ENCODE assay signal across 12 cellular contexts in genomic region chr1:154752273-154753030, GRCh38.
DNase-seq lines count a peak whose midpoint lies in the region; ATAC-seq and TF ChIP-seq lines count a peak whose summit lies in the region.
"Had no signal": no experiment of that assay in that cellular context is flagged by ENCODE, and none has a peak within 500 bp of the region (broad histone marks: within the 10 kb centered on the region; RNA-seq: fewer than 3 reads in every experiment).

No MANE protein-coding gene starts in this region.

- peaks cover 21% of the 10 kb centered on the region for H3K4me1 Mint-ChIP-seq in WTC11

- TF ChIP-seq CTCF in left ventricle myocardium inferior (IDR thresholded peaks at IDR 0.05; ENCODE audit: borderline replicate concordance) (no peak), heart left ventricle (IDR thresholded peaks at IDR 0.05) (peak in 1 of 12 donors; percentile 15), OCI-LY3 (IDR thresholded peaks at IDR 0.05; ENCODE audit: low read depth, low read length) (peak; percentile 55), fibroblast of pulmonary artery (IDR thresholded peaks at IDR 0.05; ENCODE audit: low read length, missing control alignments) (peak; percentile 9), esophagus squamous epithelium (IDR thresholded peaks at IDR 0.05) (no peak), WTC11 (IDR thresholded peaks at IDR 0.05) (no peak)

- no peak overlapping the region for H3K27ac Mint-ChIP-seq in WTC11

- TF ChIP-seq POLR2A in heart left ventricle (IDR thresholded peaks at IDR 0.05) (no peak), esophagus squamous epithelium (IDR thresholded peaks at IDR 0.05) (no peak)

- intact Hi-C loops in left ventricle myocardium inferior (cut with micrococcal nuclease) (loop anchor here (10.0 kb wide), 1 partner anchor 78 kb away; no protein-coding TSS in a partner anchor), heart left ventricle (cut with DNase I) (loop anchor here in 2 of 10 donors (5.0 to 10.0 kb wide), 2 partner anchors 50 to 188 kb away; partner anchors contain the start of gene CHRNB2 (in 1 of the 2)), esophagus squamous epithelium (cut with DNase I) (no loop called here)

- no peak for ATAC-seq in heart left ventricle
- no peak for ATAC-seq in WTC11
- ATAC-seq: Panc1 had no signal

- H3K27me3 ChIP-seq in left ventricle myocardium inferior (ENCODE audit: low read depth): no peaks in the 10 kb centered on the region
- H3K27me3 ChIP-seq in heart left ventricle: no peaks in the 10 kb centered on the region
- peaks cover 23% of the 10 kb centered on the region for H3K27me3 ChIP-seq in OCI-LY3 (ENCODE audit: low read depth, low read length)
- peaks cover 0 to 30% (median 0%) of the 10 kb centered on the region in 4 donors for H3K27me3 ChIP-seq in esophagus squamous epithelium

- no peaks in the 10 kb centered on the region for H4K20me1 ChIP-seq in OCI-LY3 (ENCODE audit: insufficient read depth, low read length)

- H3K4me3 ChIP-seq in left ventricle myocardium inferior (no peak overlapping the region), heart left ventricle (no peak overlapping the region), OCI-LY3 (ENCODE audit: low read length) (no peak overlapping the region), fibroblast of pulmonary artery (replicated peaks; ENCODE audit: low read depth, low read length) (no peak overlapping the region), esophagus squamous epithelium (no peak overlapping the region)

- no peak overlapping the region for H2AFZ ChIP-seq in OCI-LY3 (ENCODE audit: low read depth, low read length)

- H3K27ac ChIP-seq in left ventricle myocardium inferior (replicated peaks) (peak overlapping the region; percentile 47), heart left ventricle (peak overlapping the region in 2 of 12 donors; percentile 37 to 47), OCI-LY3 (ENCODE audit: low read length) (no peak overlapping the region), esophagus squamous epithelium (peak overlapping the region in 1 of 4 donors; percentile 2)
- H3K27ac ChIP-seq: epithelial cell of prostate had no signal

- H3K9ac ChIP-seq in OCI-LY3 (ENCODE audit: low read length): no peak overlapping the region

- peaks cover 39% of the 10 kb centered on the region for H3K4me1 ChIP-seq in left ventricle myocardium inferior
- peaks cover 0 to 37% (median 11%) of the 10 kb centered on the region in 12 donors for H3K4me1 ChIP-seq in heart left ventricle
- peaks cover 12% of the 10 kb centered on the region for H3K4me1 ChIP-seq in OCI-LY3 (ENCODE audit: low read length)
- peaks cover 0 to 21% (median 0%) of the 10 kb centered on the region in 3 donors for H3K4me1 ChIP-seq in esophagus squamous epithelium

- CTCF ChIA-PET in WTC11 (lab: Charles Lee): interaction anchor here (2.5 kb wide), 1 partner anchor 11 kb away, joined by 14 read pairs; no protein-coding TSS in a partner anchor

- H3K4me2 ChIP-seq in OCI-LY3 (ENCODE audit: low read length): no peak overlapping the region

- no peaks in the 10 kb centered on the region for H3K36me3 Mint-ChIP-seq in WTC11

- no peaks in the 10 kb centered on the region for H3K9me3 ChIP-seq in left ventricle myocardium inferior (replicated peaks)
- H3K9me3 ChIP-seq in heart left ventricle: peaks cover 0 to 3% (median 0%) of the 10 kb centered on the region in 12 donors
- H3K9me3 ChIP-seq in OCI-LY3 (ENCODE audit: insufficient read depth, low read length): no peaks in the 10 kb centered on the region
- H3K9me3 ChIP-seq in esophagus squamous epithelium: no peaks in the 10 kb centered on the region

- H3K79me2 ChIP-seq in OCI-LY3 (ENCODE audit: low read length): no peaks in the 10 kb centered on the region

- no peak for DNase-seq in left ventricle myocardium inferior
- DNase-seq in heart left ventricle: no peak
- DNase-seq in fibroblast of pulmonary artery (ENCODE audit: low read depth): no peak
- DNase-seq in stimulated activated CD4-positive, alpha-beta T cell treated with anti-CD3 and anti-CD28 coated beads, Interleukin-4, amount 100 ng/mL, for 4 hours: no peak
- DNase-seq in esophagus squamous epithelium (lab: John Stamatoyannopoulos, UW): no peak
- DNase-seq in NCI-H1092 treated with DMSO at 0.1 percent for 48 hours (lab: John Stamatoyannopoulos, UW): no peak
- DNase-seq in WTC11 (ENCODE audit: low spot score): no peak
- DNase-seq: activated CD4-positive, CD25-positive, alpha-beta regulatory T cell had no signal

- no peaks in the 10 kb centered on the region for H3K36me3 ChIP-seq in left ventricle myocardium inferior
- H3K36me3 ChIP-seq in heart left ventricle: no peaks in the 10 kb centered on the region
- no peaks in the 10 kb centered on the region for H3K36me3 ChIP-seq in OCI-LY3 (replicated peaks; ENCODE audit: low read depth, low read length)
- H3K36me3 ChIP-seq in esophagus squamous epithelium: no peaks in the 10 kb centered on the region

- H3K4me3 Mint-ChIP-seq in WTC11: no peak overlapping the region
- H3K4me3 Mint-ChIP-seq: nephron had no signal

- WGBS in heart left ventricle, 4 donors: 83 to 88% (median 84%) methylated on average over 12 of the region's 12 CpGs
- 75 to 82% methylated on average over 11 to 12 of the region's 12 CpGs for WGBS in esophagus squamous epithelium, 2 donors

- POLR2A ChIA-PET in WTC11 (lab: Charles Lee): no interaction called here

- peaks cover 7% of the 10 kb centered on the region; the same call in 1 of the 2 replicates for H3K27me3 Mint-ChIP-seq in WTC11 (ENCODE audit: low read depth)

- H3K9me3 Mint-ChIP-seq in WTC11: no peaks in the 10 kb centered on the region
- H3K9me3 Mint-ChIP-seq: nephron had no signal

TF ChIP-seq in WTC11, 78 proteins besides CTCF, POLR2A, EP300 and RAD21 (continues in another document):
- TF ChIP-seq EMX1 (CRISPR knock-in tag; IDR thresholded peaks at IDR 0.05) (no peak), HMGA2 (CRISPR knock-in tag; IDR thresholded peaks at IDR 0.05) (no peak)
- TF ChIP-seq, protein P1, sequence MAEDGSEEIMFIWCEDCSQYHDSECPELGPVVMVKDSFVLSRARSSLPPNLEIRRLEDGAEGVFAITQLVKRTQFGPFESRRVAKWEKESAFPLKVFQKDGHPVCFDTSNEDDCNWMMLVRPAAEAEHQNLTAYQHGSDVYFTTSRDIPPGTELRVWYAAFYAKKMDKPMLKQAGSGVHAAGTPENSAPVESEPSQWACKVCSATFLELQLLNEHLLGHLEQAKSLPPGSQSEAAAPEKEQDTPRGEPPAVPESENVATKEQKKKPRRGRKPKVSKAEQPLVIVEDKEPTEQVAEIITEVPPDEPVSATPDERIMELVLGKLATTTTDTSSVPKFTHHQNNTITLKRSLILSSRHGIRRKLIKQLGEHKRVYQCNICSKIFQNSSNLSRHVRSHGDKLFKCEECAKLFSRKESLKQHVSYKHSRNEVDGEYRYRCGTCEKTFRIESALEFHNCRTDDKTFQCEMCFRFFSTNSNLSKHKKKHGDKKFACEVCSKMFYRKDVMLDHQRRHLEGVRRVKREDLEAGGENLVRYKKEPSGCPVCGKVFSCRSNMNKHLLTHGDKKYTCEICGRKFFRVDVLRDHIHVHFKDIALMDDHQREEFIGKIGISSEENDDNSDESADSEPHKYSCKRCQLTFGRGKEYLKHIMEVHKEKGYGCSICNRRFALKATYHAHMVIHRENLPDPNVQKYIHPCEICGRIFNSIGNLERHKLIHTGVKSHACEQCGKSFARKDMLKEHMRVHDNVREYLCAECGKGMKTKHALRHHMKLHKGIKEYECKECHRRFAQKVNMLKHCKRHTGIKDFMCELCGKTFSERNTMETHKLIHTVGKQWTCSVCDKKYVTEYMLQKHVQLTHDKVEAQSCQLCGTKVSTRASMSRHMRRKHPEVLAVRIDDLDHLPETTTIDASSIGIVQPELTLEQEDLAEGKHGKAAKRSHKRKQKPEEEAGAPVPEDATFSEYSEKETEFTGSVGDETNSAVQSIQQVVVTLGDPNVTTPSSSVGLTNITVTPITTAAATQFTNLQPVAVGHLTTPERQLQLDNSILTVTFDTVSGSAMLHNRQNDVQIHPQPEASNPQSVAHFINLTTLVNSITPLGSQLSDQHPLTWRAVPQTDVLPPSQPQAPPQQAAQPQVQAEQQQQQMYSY (CRISPR knock-in tag; IDR thresholded peaks at IDR 0.05): no peak
- TF ChIP-seq, protein P2, sequence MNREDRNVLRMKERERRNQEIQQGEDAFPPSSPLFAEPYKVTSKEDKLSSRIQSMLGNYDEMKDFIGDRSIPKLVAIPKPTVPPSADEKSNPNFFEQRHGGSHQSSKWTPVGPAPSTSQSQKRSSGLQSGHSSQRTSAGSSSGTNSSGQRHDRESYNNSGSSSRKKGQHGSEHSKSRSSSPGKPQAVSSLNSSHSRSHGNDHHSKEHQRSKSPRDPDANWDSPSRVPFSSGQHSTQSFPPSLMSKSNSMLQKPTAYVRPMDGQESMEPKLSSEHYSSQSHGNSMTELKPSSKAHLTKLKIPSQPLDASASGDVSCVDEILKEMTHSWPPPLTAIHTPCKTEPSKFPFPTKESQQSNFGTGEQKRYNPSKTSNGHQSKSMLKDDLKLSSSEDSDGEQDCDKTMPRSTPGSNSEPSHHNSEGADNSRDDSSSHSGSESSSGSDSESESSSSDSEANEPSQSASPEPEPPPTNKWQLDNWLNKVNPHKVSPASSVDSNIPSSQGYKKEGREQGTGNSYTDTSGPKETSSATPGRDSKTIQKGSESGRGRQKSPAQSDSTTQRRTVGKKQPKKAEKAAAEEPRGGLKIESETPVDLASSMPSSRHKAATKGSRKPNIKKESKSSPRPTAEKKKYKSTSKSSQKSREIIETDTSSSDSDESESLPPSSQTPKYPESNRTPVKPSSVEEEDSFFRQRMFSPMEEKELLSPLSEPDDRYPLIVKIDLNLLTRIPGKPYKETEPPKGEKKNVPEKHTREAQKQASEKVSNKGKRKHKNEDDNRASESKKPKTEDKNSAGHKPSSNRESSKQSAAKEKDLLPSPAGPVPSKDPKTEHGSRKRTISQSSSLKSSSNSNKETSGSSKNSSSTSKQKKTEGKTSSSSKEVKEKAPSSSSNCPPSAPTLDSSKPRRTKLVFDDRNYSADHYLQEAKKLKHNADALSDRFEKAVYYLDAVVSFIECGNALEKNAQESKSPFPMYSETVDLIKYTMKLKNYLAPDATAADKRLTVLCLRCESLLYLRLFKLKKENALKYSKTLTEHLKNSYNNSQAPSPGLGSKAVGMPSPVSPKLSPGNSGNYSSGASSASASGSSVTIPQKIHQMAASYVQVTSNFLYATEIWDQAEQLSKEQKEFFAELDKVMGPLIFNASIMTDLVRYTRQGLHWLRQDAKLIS (CRISPR knock-in tag; IDR thresholded peaks at IDR 0.05; ENCODE audit: borderline replicate concordance): no peak

Comparison
In these comparisons a context has a peak if more than half of its experiments do, and no peak if none do; other contexts are left out.
1. CTCF ChIP-seq: peak in OCI-LY3 (single experiment) and fibroblast of pulmonary artery (single experiment); none in left ventricle myocardium inferior (single experiment), esophagus squamous epithelium (0 of 6) and WTC11 (single experiment).